In genomic region chr4:154611833-154612232, GRCh38 we compare ENCODE assay signal across 26 cellular contexts. TPM values are rescaled to one million over a fixed set of nuclear protein-coding genes. Genes with fewer than 3 reads are reported as not detected.
DNase-seq lines count a peak whose midpoint lies in the region; ATAC-seq, FAIRE-seq and TF ChIP-seq lines count a peak whose summit lies in the region.
"Had no signal": no experiment of that assay in that cellular context is flagged by ENCODE, and none has a peak within 500 bp of the region (broad histone marks: within the 10 kb centered on the region; RNA-seq: fewer than 3 reads in every experiment).

No MANE protein-coding gene starts in this region.

- H4K12ac ChIP-seq in trophoblast cell (ENCODE audit: low read depth, low read length): no peak overlapping the region

- H3K18ac ChIP-seq in trophoblast cell (ENCODE audit: low read length): no peak overlapping the region

- H3K9me3 ChIP-seq in lower lobe of right lung (no peaks in the 10 kb centered on the region), trophoblast cell (ENCODE audit: insufficient read depth, low read depth, low read length) (no peaks in the 10 kb centered on the region)
- H3K9me3 ChIP-seq: BE2C had no signal

- no peaks in the 10 kb centered on the region for H3K36me3 ChIP-seq in lower lobe of right lung
- H3K36me3 ChIP-seq in trophoblast cell (ENCODE audit: control insufficient read depth in 1 of 2, insufficient read depth in 2 of 2, low read length in 2 of 2): no peaks in the 10 kb centered on the region
- H3K36me3 ChIP-seq: BE2C had no signal

- H3K4me2 ChIP-seq in trophoblast cell (ENCODE audit: low read length): no peak overlapping the region

- H3K27ac ChIP-seq in lower lobe of right lung: no peak overlapping the region
- H3K27ac ChIP-seq in trophoblast cell (ENCODE audit: low read depth, low read length): no peak overlapping the region

- no peak overlapping the region for H3K23ac ChIP-seq in trophoblast cell (ENCODE audit: low read length)

- peak overlapping the region; percentile 9 for H3K4me3 ChIP-seq in lower lobe of right lung
- H3K4me3 ChIP-seq in trophoblast cell (ENCODE audit: low read depth, low read length): no peak overlapping the region

- H4K8ac ChIP-seq in trophoblast cell (ENCODE audit: low read depth, low read length): no peak overlapping the region

- no peak overlapping the region for H2AFZ ChIP-seq in trophoblast cell (ENCODE audit: insufficient read depth, low read length, poor library complexity)

- intact Hi-C loops in lower lobe of right lung (cut with DNase I): loop anchor here (10.0 kb wide), 1 partner anchor 57 kb away; the partner anchor contains the start of gene PLRG1

- no peak overlapping the region for H2BK12ac ChIP-seq in trophoblast cell (ENCODE audit: low read length)

- H3K79me2 ChIP-seq in trophoblast cell (ENCODE audit: control insufficient read depth, insufficient read depth, low read length, poor library complexity): no peaks in the 10 kb centered on the region

- peak; percentile 33 for FAIRE-seq in islet of Langerhans (lab: Jason Lieb, UNC)
- FAIRE-seq: D721Med, GM12892, GM18507, HTR-8/SVneo had no signal

- H2BK5ac ChIP-seq in trophoblast cell (ENCODE audit: low read depth, low read length, poor library complexity): no peak overlapping the region

- H2BK120ac ChIP-seq in trophoblast cell (ENCODE audit: insufficient read depth, low read length, poor library complexity): no peak overlapping the region

- no peak overlapping the region for H3K4ac ChIP-seq in trophoblast cell (ENCODE audit: low read depth, low read length)

- H3K4me1 ChIP-seq in lower lobe of right lung (no peaks in the 10 kb centered on the region), trophoblast cell (ENCODE audit: control insufficient read depth in 1 of 2, insufficient read depth in 2 of 2, low read length in 2 of 2) (no peaks in the 10 kb centered on the region)
- H3K4me1 ChIP-seq: BE2C had no signal

- ATAC-seq in lower lobe of right lung (no peak), HG03108 (IDR thresholded peaks at IDR 0.05; ENCODE audit: unreplicated experiment) (no peak)
- ATAC-seq: HCT116 had no signal

- TF ChIP-seq CTCF in lower lobe of right lung (IDR thresholded peaks at IDR 0.05): no peak

- peak; percentile 12 for DNase-seq in amniotic epithelial cell (ENCODE audit: low read depth)
- no peak for DNase-seq in lower lobe of right lung
- no peak for DNase-seq in activated T-cell treated with anti-CD3 and anti-CD28 coated beads for 4 hours
- no peak for DNase-seq in trophoblast cell
- DNase-seq in stimulated activated CD8-positive, alpha-beta memory T cell treated with anti-CD3 and anti-CD28 coated beads, Interleukin-4, amount 100 ng/mL, for 48 hours: no peak
- DNase-seq: ACHN; BE2C; C1 segment of cervical spinal cord; CD4-positive, CD25-positive, alpha-beta regulatory T cell; CD8-positive, alpha-beta memory T cell; COR-L47; DMS79; GDM1; GOT3; H7; HFFc6 had no signal

- H3K79me1 ChIP-seq in trophoblast cell (ENCODE audit: low read length): no peaks in the 10 kb centered on the region

- H2AK5ac ChIP-seq in trophoblast cell (ENCODE audit: low read length): no peak overlapping the region

- no peak overlapping the region for H4K91ac ChIP-seq in trophoblast cell (ENCODE audit: low read depth, low read length)

- no CpG with 5 or more reads among the region's 1 CpG for whole genome bisulfite sequencing in trophoblast cell (ENCODE audit: extremely low coverage, insufficient coverage, insufficient read length)

- H3K27me3 ChIP-seq in lower lobe of right lung (ENCODE audit: low read depth): no peaks in the 10 kb centered on the region
- no peaks in the 10 kb centered on the region for H3K27me3 ChIP-seq in trophoblast cell (ENCODE audit: insufficient read depth, low read length)
- H3K27me3 ChIP-seq: BE2C had no signal

- H3K9ac ChIP-seq in trophoblast cell (ENCODE audit: low read length): no peak overlapping the region

- H3K14ac ChIP-seq in trophoblast cell (ENCODE audit: low read length): no peak overlapping the region

RNA-seq across cellular contexts. Expression of gene FGG, which starts 0.6 kb away (rescaled TPM):
- total RNA-seq in lower lobe of right lung: 236 TPM
- 0.03 and 0.06 TPM in 2 replicates for polyA plus RNA-seq in trophoblast cell (2013)
- total RNA-seq: A172; CD4-positive, CD25-positive, alpha-beta regulatory T cell; CD8-positive, alpha-beta memory T cell; Daoy; H7; HFFc6 had no signal
- polyA plus RNA-seq: CD4-positive, CD25-positive, alpha-beta regulatory T cell; CD8-positive, alpha-beta memory T cell; IgD-negative memory B cell had no signal

RNA-seq across cellular contexts. Expression of gene FGA, which starts 21.3 kb away (rescaled TPM):
- total RNA-seq in lower lobe of right lung: 35.4 TPM
- polyA plus RNA-seq in trophoblast cell (2013): not detected in 2 replicates
- total RNA-seq: A172; CD4-positive, CD25-positive, alpha-beta regulatory T cell; CD8-positive, alpha-beta memory T cell; Daoy; H7; HFFc6 had no signal
- polyA plus RNA-seq: CD4-positive, CD25-positive, alpha-beta regulatory T cell; CD8-positive, alpha-beta memory T cell; IgD-negative memory B cell had no signal

RNA-seq across cellular contexts. Expression of gene FGB, which starts 49.0 kb away (rescaled TPM):
- total RNA-seq in lower lobe of right lung: 0.95 TPM
- polyA plus RNA-seq in trophoblast cell (2013): 0.03 TPM in 1 of 2 replicates, not detected in the other
- total RNA-seq: A172; CD4-positive, CD25-positive, alpha-beta regulatory T cell; CD8-positive, alpha-beta memory T cell; Daoy; H7; HFFc6 had no signal
- polyA plus RNA-seq: CD4-positive, CD25-positive, alpha-beta regulatory T cell; CD8-positive, alpha-beta memory T cell; IgD-negative memory B cell had no signal
